In the genomic region with DNA sequence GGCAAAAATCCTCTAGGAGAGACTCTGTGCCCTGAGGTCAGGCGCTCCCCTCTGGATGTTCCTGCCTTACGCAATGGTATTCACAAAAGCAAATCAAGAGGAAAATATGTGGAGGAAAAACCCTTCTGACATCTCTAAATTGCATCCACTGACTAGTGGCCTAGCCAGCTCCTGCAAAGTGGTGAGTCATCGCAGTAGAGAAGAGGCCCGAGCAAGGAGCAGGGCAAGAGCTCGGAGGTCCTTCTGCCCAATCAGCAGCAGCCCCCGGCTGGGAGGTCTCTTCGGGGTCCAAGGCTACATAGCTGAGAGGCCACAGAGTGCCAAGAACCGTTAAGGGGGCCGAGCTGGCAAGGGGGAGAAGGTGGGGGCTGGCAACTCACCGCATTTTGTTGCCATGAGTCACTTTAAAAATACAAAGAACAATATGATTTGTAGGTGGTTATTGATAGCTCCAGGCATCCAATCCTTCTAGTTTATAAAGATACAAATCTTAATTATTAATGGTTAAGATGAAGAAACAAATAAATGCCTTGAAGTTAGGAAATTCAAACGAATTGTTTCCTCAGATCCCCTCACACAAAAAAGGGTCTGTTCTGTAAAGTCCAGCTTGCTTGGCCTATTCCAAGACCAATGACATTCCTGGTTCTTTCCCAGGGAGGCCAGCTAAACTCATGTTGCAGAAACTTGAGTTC, we compare ENCODE assay signal across 1 cellular context.
TF ChIP-seq lines count a peak whose summit lies in the region.

No MANE protein-coding gene starts in this region.

TF ChIP-seq in HepG2, 621 proteins besides CTCF, POLR2A, EP300 and RAD21 (continued from another document and continues in another):
- TF ChIP-seq, protein P1, sequence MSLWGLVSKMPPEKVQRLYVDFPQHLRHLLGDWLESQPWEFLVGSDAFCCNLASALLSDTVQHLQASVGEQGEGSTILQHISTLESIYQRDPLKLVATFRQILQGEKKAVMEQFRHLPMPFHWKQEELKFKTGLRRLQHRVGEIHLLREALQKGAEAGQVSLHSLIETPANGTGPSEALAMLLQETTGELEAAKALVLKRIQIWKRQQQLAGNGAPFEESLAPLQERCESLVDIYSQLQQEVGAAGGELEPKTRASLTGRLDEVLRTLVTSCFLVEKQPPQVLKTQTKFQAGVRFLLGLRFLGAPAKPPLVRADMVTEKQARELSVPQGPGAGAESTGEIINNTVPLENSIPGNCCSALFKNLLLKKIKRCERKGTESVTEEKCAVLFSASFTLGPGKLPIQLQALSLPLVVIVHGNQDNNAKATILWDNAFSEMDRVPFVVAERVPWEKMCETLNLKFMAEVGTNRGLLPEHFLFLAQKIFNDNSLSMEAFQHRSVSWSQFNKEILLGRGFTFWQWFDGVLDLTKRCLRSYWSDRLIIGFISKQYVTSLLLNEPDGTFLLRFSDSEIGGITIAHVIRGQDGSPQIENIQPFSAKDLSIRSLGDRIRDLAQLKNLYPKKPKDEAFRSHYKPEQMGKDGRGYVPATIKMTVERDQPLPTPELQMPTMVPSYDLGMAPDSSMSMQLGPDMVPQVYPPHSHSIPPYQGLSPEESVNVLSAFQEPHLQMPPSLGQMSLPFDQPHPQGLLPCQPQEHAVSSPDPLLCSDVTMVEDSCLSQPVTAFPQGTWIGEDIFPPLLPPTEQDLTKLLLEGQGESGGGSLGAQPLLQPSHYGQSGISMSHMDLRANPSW (CRISPR knock-in tag; IDR thresholded peaks at IDR 0.05; ENCODE audit: borderline replicate concordance): no peak
- TF ChIP-seq SALL1 (CRISPR knock-in tag; IDR thresholded peaks at IDR 0.05): peak; percentile 90
- no peak for TF ChIP-seq ZNF451 (CRISPR knock-in tag; IDR thresholded peaks at IDR 0.05)
- no peak for TF ChIP-seq ZBTB1 (CRISPR knock-in tag; IDR thresholded peaks at IDR 0.05; ENCODE audit: borderline replicate concordance)
- TF ChIP-seq ZKSCAN1 (IDR thresholded peaks at IDR 0.05; ENCODE audit: low read length): no peak
- TF ChIP-seq DPF2 (CRISPR knock-in tag; IDR thresholded peaks at IDR 0.05; ENCODE audit: borderline replicate concordance, low read depth): peak; percentile 78; the same call in 1 of the 2 replicates
- TF ChIP-seq ZNF703 (CRISPR knock-in tag; IDR thresholded peaks at IDR 0.05; ENCODE audit: borderline replicate concordance): no peak
- no peak for TF ChIP-seq ZNF354B (CRISPR knock-in tag; IDR thresholded peaks at IDR 0.05)
- TF ChIP-seq TAF1 (CRISPR knock-in tag; IDR thresholded peaks at IDR 0.05): peak; percentile 48; the same call in 1 of the 2 replicates
- peak; percentile 24; the same call in 1 of the 2 replicates for TF ChIP-seq EHMT2 (IDR thresholded peaks at IDR 0.05; ENCODE audit: borderline replicate concordance, low read depth, low read length)
- TF ChIP-seq, protein P2, sequence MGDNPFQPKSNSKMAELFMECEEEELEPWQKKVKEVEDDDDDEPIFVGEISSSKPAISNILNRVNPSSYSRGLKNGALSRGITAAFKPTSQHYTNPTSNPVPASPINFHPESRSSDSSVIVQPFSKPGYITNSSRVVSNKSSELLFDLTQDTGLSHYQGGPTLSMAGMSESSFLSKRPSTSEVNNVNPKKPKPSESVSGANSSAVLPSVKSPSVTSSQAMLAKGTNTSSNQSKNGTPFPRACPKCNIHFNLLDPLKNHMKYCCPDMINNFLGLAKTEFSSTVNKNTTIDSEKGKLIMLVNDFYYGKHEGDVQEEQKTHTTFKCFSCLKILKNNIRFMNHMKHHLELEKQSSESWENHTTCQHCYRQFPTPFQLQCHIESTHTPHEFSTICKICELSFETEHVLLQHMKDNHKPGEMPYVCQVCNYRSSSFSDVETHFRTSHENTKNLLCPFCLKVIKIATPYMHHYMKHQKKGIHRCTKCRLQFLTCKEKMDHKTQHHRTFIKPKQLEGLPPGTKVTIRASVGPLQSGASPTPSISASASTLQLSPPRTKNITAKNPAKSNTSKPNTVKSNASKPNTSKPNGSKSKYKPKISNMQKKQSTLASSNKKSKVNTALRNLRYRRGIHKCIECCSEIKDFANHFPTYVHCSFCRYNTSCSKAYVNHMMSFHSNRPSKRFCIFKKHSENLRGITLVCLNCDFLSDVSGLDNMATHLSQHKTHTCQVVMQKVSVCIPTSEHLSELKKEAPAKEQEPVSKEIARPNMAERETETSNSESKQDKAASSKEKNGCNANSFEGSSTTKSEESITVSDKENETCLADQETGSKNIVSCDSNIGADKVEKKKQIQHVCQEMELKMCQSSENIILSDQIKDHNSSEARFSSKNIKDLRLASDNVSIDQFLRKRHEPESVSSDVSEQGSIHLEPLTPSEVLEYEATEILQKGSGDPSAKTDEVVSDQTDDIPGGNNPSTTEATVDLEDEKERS (CRISPR knock-in tag; IDR thresholded peaks at IDR 0.05): no peak
- TF ChIP-seq MZF1 (CRISPR knock-in tag; IDR thresholded peaks at IDR 0.05; ENCODE audit: borderline replicate concordance): no peak
- TF ChIP-seq, protein P3, sequence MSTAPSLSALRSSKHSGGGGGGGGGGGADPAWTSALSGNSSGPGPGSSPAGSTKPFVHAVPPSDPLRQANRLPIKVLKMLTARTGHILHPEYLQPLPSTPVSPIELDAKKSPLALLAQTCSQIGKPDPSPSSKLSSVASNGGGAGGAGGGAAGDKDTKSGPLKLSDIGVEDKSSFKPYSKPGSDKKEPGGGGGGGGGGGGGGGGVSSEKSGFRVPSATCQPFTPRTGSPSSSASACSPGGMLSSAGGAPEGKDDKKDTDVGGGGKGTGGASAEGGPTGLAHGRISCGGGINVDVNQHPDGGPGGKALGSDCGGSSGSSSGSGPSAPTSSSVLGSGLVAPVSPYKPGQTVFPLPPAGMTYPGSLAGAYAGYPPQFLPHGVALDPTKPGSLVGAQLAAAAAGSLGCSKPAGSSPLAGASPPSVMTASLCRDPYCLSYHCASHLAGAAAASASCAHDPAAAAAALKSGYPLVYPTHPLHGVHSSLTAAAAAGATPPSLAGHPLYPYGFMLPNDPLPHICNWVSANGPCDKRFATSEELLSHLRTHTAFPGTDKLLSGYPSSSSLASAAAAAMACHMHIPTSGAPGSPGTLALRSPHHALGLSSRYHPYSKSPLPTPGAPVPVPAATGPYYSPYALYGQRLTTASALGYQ (CRISPR knock-in tag; IDR thresholded peaks at IDR 0.05): peak; percentile 55; the same call in 1 of the 2 replicates
- TF ChIP-seq, protein P4, sequence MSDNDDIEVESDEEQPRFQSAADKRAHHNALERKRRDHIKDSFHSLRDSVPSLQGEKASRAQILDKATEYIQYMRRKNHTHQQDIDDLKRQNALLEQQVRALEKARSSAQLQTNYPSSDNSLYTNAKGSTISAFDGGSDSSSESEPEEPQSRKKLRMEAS (IDR thresholded peaks at IDR 0.05): peak; percentile 33; the same call in 1 of the 2 replicates
- TF ChIP-seq, protein P5, sequence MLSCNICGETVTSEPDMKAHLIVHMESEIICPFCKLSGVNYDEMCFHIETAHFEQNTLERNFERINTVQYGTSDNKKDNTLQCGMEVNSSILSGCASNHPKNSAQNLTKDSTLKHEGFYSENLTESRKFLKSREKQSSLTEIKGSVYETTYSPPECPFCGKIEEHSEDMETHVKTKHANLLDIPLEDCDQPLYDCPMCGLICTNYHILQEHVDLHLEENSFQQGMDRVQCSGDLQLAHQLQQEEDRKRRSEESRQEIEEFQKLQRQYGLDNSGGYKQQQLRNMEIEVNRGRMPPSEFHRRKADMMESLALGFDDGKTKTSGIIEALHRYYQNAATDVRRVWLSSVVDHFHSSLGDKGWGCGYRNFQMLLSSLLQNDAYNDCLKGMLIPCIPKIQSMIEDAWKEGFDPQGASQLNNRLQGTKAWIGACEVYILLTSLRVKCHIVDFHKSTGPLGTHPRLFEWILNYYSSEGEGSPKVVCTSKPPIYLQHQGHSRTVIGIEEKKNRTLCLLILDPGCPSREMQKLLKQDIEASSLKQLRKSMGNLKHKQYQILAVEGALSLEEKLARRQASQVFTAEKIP (CRISPR knock-in tag; IDR thresholded peaks at IDR 0.05; ENCODE audit: borderline replicate concordance): no peak
- TF ChIP-seq, protein P6, sequence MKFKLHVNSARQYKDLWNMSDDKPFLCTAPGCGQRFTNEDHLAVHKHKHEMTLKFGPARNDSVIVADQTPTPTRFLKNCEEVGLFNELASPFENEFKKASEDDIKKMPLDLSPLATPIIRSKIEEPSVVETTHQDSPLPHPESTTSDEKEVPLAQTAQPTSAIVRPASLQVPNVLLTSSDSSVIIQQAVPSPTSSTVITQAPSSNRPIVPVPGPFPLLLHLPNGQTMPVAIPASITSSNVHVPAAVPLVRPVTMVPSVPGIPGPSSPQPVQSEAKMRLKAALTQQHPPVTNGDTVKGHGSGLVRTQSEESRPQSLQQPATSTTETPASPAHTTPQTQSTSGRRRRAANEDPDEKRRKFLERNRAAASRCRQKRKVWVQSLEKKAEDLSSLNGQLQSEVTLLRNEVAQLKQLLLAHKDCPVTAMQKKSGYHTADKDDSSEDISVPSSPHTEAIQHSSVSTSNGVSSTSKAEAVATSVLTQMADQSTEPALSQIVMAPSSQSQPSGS (CRISPR knock-in tag; IDR thresholded peaks at IDR 0.05): no peak
- no peak for TF ChIP-seq ZNF367 (CRISPR knock-in tag; IDR thresholded peaks at IDR 0.05; ENCODE audit: borderline replicate concordance)
- peak; percentile 72; the same call in 1 of the 2 replicates for TF ChIP-seq HDAC2 (CRISPR knock-in tag; IDR thresholded peaks at IDR 0.05)
- no peak for TF ChIP-seq SRF (IDR thresholded peaks at IDR 0.05; ENCODE audit: low read depth, low read length)
- TF ChIP-seq, protein P7, sequence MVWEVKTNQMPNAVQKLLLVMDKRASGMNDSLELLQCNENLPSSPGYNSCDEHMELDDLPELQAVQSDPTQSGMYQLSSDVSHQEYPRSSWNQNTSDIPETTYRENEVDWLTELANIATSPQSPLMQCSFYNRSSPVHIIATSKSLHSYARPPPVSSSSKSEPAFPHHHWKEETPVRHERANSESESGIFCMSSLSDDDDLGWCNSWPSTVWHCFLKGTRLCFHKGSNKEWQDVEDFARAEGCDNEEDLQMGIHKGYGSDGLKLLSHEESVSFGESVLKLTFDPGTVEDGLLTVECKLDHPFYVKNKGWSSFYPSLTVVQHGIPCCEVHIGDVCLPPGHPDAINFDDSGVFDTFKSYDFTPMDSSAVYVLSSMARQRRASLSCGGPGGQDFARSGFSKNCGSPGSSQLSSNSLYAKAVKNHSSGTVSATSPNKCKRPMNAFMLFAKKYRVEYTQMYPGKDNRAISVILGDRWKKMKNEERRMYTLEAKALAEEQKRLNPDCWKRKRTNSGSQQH (CRISPR knock-in tag; IDR thresholded peaks at IDR 0.05; ENCODE audit: low read depth): no peak
- no peak for TF ChIP-seq SNAPC2 (CRISPR knock-in tag; IDR thresholded peaks at IDR 0.05)
- TF ChIP-seq ZNF496 (CRISPR knock-in tag; IDR thresholded peaks at IDR 0.05; ENCODE audit: insufficient replicate concordance): no peak
- TF ChIP-seq GZF1 (CRISPR knock-in tag; IDR thresholded peaks at IDR 0.05): no peak
- TF ChIP-seq, protein P8, sequence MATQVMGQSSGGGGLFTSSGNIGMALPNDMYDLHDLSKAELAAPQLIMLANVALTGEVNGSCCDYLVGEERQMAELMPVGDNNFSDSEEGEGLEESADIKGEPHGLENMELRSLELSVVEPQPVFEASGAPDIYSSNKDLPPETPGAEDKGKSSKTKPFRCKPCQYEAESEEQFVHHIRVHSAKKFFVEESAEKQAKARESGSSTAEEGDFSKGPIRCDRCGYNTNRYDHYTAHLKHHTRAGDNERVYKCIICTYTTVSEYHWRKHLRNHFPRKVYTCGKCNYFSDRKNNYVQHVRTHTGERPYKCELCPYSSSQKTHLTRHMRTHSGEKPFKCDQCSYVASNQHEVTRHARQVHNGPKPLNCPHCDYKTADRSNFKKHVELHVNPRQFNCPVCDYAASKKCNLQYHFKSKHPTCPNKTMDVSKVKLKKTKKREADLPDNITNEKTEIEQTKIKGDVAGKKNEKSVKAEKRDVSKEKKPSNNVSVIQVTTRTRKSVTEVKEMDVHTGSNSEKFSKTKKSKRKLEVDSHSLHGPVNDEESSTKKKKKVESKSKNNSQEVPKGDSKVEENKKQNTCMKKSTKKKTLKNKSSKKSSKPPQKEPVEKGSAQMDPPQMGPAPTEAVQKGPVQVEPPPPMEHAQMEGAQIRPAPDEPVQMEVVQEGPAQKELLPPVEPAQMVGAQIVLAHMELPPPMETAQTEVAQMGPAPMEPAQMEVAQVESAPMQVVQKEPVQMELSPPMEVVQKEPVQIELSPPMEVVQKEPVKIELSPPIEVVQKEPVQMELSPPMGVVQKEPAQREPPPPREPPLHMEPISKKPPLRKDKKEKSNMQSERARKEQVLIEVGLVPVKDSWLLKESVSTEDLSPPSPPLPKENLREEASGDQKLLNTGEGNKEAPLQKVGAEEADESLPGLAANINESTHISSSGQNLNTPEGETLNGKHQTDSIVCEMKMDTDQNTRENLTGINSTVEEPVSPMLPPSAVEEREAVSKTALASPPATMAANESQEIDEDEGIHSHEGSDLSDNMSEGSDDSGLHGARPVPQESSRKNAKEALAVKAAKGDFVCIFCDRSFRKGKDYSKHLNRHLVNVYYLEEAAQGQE (IDR thresholded peaks at IDR 0.05; ENCODE audit: borderline replicate concordance in 1 of 2, low read depth in 1 of 2, low read length in 2 of 2): no peak
- 0 out of 2 replicates have a peak, but pooled peaks have one; percentile 40 for TF ChIP-seq CCDC6 (CRISPR knock-in tag; IDR thresholded peaks at IDR 0.05)
- TF ChIP-seq, protein P9, sequence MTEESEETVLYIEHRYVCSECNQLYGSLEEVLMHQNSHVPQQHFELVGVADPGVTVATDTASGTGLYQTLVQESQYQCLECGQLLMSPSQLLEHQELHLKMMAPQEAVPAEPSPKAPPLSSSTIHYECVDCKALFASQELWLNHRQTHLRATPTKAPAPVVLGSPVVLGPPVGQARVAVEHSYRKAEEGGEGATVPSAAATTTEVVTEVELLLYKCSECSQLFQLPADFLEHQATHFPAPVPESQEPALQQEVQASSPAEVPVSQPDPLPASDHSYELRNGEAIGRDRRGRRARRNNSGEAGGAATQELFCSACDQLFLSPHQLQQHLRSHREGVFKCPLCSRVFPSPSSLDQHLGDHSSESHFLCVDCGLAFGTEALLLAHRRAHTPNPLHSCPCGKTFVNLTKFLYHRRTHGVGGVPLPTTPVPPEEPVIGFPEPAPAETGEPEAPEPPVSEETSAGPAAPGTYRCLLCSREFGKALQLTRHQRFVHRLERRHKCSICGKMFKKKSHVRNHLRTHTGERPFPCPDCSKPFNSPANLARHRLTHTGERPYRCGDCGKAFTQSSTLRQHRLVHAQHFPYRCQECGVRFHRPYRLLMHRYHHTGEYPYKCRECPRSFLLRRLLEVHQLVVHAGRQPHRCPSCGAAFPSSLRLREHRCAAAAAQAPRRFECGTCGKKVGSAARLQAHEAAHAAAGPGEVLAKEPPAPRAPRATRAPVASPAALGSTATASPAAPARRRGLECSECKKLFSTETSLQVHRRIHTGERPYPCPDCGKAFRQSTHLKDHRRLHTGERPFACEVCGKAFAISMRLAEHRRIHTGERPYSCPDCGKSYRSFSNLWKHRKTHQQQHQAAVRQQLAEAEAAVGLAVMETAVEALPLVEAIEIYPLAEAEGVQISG (CRISPR knock-in tag; IDR thresholded peaks at IDR 0.05): peak; percentile 31; the same call in 1 of the 2 replicates
- no peak for TF ChIP-seq ATF7-NPFF (CRISPR knock-in tag; IDR thresholded peaks at IDR 0.05; ENCODE audit: low read depth)
- TF ChIP-seq, protein P10, sequence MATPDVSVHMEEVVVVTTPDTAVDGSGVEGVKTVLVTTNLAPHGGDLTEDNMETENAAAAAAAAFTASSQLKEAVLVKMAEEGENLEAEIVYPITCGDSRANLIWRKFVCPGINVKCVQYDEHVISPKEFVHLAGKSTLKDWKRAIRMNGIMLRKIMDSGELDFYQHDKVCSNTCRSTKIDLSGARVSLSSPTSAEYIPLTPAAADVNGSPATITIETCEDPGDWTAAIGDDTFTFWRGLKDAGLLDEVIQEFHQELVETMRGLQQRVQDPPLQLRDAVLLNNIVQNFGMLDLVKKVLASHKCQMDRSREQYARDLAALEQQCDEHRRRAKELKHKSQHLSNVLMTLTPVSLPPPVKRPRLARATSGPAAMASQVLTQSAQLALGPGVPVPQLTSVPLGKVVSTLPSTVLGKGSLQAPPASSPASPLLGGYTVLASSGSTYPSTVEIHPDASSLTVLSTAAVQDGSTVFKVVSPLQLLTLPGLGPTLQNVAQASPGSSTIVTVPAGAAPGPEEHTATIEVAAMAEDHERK (CRISPR knock-in tag; IDR thresholded peaks at IDR 0.05; ENCODE audit: low read depth): no peak
- no peak for TF ChIP-seq CHD2 (IDR thresholded peaks at IDR 0.05; ENCODE audit: low read depth, low read length)
- no peak for TF ChIP-seq ZNF782 (CRISPR knock-in tag; IDR thresholded peaks at IDR 0.05; ENCODE audit: borderline replicate concordance)
